Comparison of ENCODE assay signal across 21 cellular contexts in genomic region chr2:235949567-235950472, GRCh38.
"Had no signal": no experiment of that assay in that cellular context is flagged by ENCODE, and none has a peak within 500 bp of the region (broad histone marks: within the 10 kb centered on the region; RNA-seq: fewer than 3 reads in every experiment).

No MANE protein-coding gene starts in this region.

- H3K36me3 Mint-ChIP-seq: activated naive CD4-positive, alpha-beta T cell treated with anti-CD3 and anti-CD28 coated beads, Interleukin-2, amount 50 U/mL, for 24 hours; natural killer cell treated with Interleukin-12 subunit alpha and Interleukin-12 subunit beta and Interleukin-15 and Interleukin-18, amount 100 ng/mL, for 72 hours; stimulated activated memory B cell treated with anti-CD40 and anti-IgM and Interleukin-4, amounts not matched to agents 10 μg/mL and 1 μg/mL and 100 μg/mL, for 72 hours had no signal

- H3K9me3 Mint-ChIP-seq: activated naive CD4-positive, alpha-beta T cell treated with anti-CD3 and anti-CD28 coated beads, Interleukin-2, amount 50 U/mL, for 24 hours; activated T-cell treated with anti-CD3 and anti-CD28 coated beads, Interleukin-2, amount 50 U/mL, for 72 hours; central memory CD8-positive, alpha-beta T cell; immature natural killer cell; natural killer cell treated with Interleukin-12 subunit alpha and Interleukin-12 subunit beta and Interleukin-15 and Interleukin-18, amount 100 ng/mL, for 72 hours had no signal

- H3K36me3 ChIP-seq: ascending aorta, heart right ventricle, right atrium auricular region had no signal

- H3K4me1 Mint-ChIP-seq: stimulated activated memory B cell treated with anti-CD40 and anti-IgM and Interleukin-4, amounts not matched to agents 10 μg/mL and 1 μg/mL and 100 μg/mL, for 72 hours had no signal

- H3K27ac Mint-ChIP-seq: activated naive CD4-positive, alpha-beta T cell treated with anti-CD3 and anti-CD28 coated beads, Interleukin-2, amount 50 U/mL, for 24 hours; activated T-cell treated with anti-CD3 and anti-CD28 coated beads, Interleukin-2, amount 50 U/mL, for 72 hours; immature natural killer cell; natural killer cell treated with Interleukin-12 subunit alpha and Interleukin-12 subunit beta and Interleukin-15 and Interleukin-18, amount 100 ng/mL, for 72 hours; progenitor cell of endocrine pancreas; stimulated activated memory B cell treated with anti-CD40 and anti-IgM and Interleukin-4, amounts not matched to agents 10 μg/mL and 1 μg/mL and 100 μg/mL, for 72 hours had no signal

- H3K4me3 Mint-ChIP-seq: activated naive CD4-positive, alpha-beta T cell treated with anti-CD3 and anti-CD28 coated beads, Interleukin-2, amount 50 U/mL, for 24 hours; activated T-cell treated with anti-CD3 and anti-CD28 coated beads, Interleukin-2, amount 50 U/mL, for 72 hours; central memory CD8-positive, alpha-beta T cell; immature natural killer cell; natural killer cell treated with Interleukin-12 subunit alpha and Interleukin-12 subunit beta and Interleukin-15 and Interleukin-18, amount 100 ng/mL, for 72 hours; stimulated activated memory B cell treated with anti-CD40 and anti-IgM and Interleukin-4, amounts not matched to agents 10 μg/mL and 1 μg/mL and 100 μg/mL, for 72 hours had no signal

- H3K4me1 ChIP-seq: ascending aorta, gastroesophageal sphincter had no signal

- ATAC-seq: activated T-cell treated with anti-CD3 and anti-CD28 coated beads, Interleukin-2, amount 50 U/mL, for 72 hours; gastroesophageal sphincter; natural killer cell treated with Interleukin-12 subunit alpha and Interleukin-12 subunit beta and Interleukin-15 and Interleukin-18, amount 100 ng/mL, for 72 hours; stimulated activated memory B cell treated with anti-CD40 and anti-IgM and Interleukin-4, amounts not matched to agents 10 μg/mL and 1 μg/mL and 100 μg/mL, for 72 hours had no signal

- H3K27me3 Mint-ChIP-seq: central memory CD8-positive, alpha-beta T cell; progenitor cell of endocrine pancreas had no signal

- DNase-seq: activated CD4-positive, alpha-beta T cell treated with anti-CD3 and anti-CD28 coated beads, Interleukin-2, amount 50 U/mL, for 4 hours; activated effector memory CD4-positive, alpha-beta T cell treated with anti-CD3 and anti-CD28 coated beads, Interleukin-2, amount 50 U/mL, for 16 hours; activated T-cell treated with anti-CD3 and anti-CD28 coated beads, Interleukin-2, amount 50 U/mL, for 72 hours; effector CD4-positive, alpha-beta T cell; heart right ventricle; immature natural killer cell; kidney glomerular epithelial cell; occipital lobe; small intestine; stimulated activated CD4-positive, alpha-beta T cell treated with anti-CD3 and anti-CD28 coated beads, Interleukin-4, amount 100 ng/mL, for 1 hour; T-helper 1 cell; T1000 had no signal

- H3K9me3 ChIP-seq: ascending aorta, esophagus muscularis mucosa, gastroesophageal sphincter, heart right ventricle, right atrium auricular region had no signal

- H3K27ac ChIP-seq: ascending aorta, esophagus muscularis mucosa, gastroesophageal sphincter, heart right ventricle, right atrium auricular region had no signal

- H3K4me3 ChIP-seq: ascending aorta, esophagus muscularis mucosa, gastroesophageal sphincter, heart right ventricle, right atrium auricular region had no signal

- H3K27me3 ChIP-seq: ascending aorta, esophagus muscularis mucosa, gastroesophageal sphincter, heart right ventricle, right atrium auricular region had no signal
